ENCODE assay signal across 1 cellular context in the genomic region with DNA sequence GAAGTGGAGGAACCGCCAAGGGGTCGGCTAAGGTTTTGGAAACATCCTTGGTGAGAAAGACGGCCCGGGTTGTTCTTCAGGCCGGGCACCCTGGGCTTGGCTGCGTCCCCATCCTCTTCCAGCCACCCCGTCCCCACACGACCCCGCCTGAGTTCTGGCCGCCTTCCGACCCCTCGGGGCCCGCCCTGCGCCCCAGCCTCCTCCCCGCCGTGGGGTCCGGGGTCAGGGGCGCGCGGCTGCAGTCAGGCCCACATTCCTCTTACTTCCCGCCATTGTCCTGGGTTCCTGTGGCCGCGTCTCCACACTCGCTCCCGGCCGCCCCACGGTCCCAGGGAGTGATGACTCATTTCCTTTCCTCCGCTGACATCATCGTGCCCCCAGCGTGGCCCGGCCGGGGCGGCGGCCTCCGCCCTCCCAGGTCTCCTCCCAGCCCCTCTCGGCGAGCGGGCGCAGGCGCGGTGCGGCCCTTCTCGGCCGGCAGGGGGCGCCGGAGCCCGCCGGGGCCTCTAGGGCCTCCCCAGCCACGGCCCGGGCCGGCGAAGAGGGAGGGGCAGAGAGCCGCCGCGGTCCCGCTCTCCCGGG.
A peak's percentile ranks its signal among the peaks of the same experiment; 100 is the strongest.
TF ChIP-seq lines count a peak whose summit lies in the region.

No MANE protein-coding gene starts in this region.

TF ChIP-seq in HepG2, 621 proteins besides CTCF, POLR2A, EP300 and RAD21 (continued from another document and continues in another):
- TF ChIP-seq, protein P1, sequence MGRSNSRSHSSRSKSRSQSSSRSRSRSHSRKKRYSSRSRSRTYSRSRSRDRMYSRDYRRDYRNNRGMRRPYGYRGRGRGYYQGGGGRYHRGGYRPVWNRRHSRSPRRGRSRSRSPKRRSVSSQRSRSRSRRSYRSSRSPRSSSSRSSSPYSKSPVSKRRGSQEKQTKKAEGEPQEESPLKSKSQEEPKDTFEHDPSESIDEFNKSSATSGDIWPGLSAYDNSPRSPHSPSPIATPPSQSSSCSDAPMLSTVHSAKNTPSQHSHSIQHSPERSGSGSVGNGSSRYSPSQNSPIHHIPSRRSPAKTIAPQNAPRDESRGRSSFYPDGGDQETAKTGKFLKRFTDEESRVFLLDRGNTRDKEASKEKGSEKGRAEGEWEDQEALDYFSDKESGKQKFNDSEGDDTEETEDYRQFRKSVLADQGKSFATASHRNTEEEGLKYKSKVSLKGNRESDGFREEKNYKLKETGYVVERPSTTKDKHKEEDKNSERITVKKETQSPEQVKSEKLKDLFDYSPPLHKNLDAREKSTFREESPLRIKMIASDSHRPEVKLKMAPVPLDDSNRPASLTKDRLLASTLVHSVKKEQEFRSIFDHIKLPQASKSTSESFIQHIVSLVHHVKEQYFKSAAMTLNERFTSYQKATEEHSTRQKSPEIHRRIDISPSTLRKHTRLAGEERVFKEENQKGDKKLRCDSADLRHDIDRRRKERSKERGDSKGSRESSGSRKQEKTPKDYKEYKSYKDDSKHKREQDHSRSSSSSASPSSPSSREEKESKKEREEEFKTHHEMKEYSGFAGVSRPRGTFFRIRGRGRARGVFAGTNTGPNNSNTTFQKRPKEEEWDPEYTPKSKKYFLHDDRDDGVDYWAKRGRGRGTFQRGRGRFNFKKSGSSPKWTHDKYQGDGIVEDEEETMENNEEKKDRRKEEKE (IDR thresholded peaks at IDR 0.05), result no peak
- TF ChIP-seq, protein P2, sequence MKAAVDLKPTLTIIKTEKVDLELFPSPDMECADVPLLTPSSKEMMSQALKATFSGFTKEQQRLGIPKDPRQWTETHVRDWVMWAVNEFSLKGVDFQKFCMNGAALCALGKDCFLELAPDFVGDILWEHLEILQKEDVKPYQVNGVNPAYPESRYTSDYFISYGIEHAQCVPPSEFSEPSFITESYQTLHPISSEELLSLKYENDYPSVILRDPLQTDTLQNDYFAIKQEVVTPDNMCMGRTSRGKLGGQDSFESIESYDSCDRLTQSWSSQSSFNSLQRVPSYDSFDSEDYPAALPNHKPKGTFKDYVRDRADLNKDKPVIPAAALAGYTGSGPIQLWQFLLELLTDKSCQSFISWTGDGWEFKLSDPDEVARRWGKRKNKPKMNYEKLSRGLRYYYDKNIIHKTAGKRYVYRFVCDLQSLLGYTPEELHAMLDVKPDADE (CRISPR knock-in tag; IDR thresholded peaks at IDR 0.05), result no peak
- TF ChIP-seq NRL (CRISPR knock-in tag; IDR thresholded peaks at IDR 0.05; ENCODE audit: borderline replicate concordance) (no peak), LCORL (IDR thresholded peaks at IDR 0.05) (no peak), LCORL (CRISPR knock-in tag; IDR thresholded peaks at IDR 0.05) (no peak; the same call in 1 of the 2 replicates), ZMYM2 (CRISPR knock-in tag; IDR thresholded peaks at IDR 0.05) (no peak), ETV5 (CRISPR knock-in tag; IDR thresholded peaks at IDR 0.05; ENCODE audit: borderline replicate concordance) (peak; percentile 89), REL (CRISPR knock-in tag; conservative IDR thresholded peaks at IDR 0.05) (no peak; the same call in 1 of the 2 replicates), ZNF264 (CRISPR knock-in tag; IDR thresholded peaks at IDR 0.05) (no peak), ZNF788 (CRISPR knock-in tag; IDR thresholded peaks at IDR 0.05; ENCODE audit: borderline replicate concordance) (no peak; the same call in 1 of the 2 replicates), ZNF577 (CRISPR knock-in tag; IDR thresholded peaks at IDR 0.05; ENCODE audit: borderline replicate concordance, low read depth) (no peak), MAFG (CRISPR knock-in tag; IDR thresholded peaks at IDR 0.05) (no peak), SRSF1 (optimal IDR thresholded peaks at IDR 0.05; ENCODE audit: low read depth, low read length) (no peak), DNMT3B (CRISPR knock-in tag; conservative IDR thresholded peaks at IDR 0.05) (no peak), TOE1 (CRISPR knock-in tag; IDR thresholded peaks at IDR 0.05) (no peak), ZMAT3 (CRISPR knock-in tag; conservative IDR thresholded peaks at IDR 0.05) (no peak), SIX1 (CRISPR knock-in tag; IDR thresholded peaks at IDR 0.05; ENCODE audit: borderline replicate concordance) (no peak; the same call in 1 of the 2 replicates), RAD51 (IDR thresholded peaks at IDR 0.05; ENCODE audit: borderline replicate concordance) (no peak), NR2F2 (IDR thresholded peaks at IDR 0.05; ENCODE audit: borderline replicate concordance, low read depth) (no peak), ZNF672 (CRISPR knock-in tag; IDR thresholded peaks at IDR 0.05) (no peak), TBX2 (CRISPR knock-in tag; IDR thresholded peaks at IDR 0.05; ENCODE audit: borderline replicate concordance) (no peak), KLF16 (CRISPR knock-in tag; IDR thresholded peaks at IDR 0.05) (no peak), ZBTB21 (CRISPR knock-in tag; IDR thresholded peaks at IDR 0.05) (peak; percentile 88), ZFYVE20 (CRISPR knock-in tag; IDR thresholded peaks at IDR 0.05; ENCODE audit: borderline replicate concordance, low read depth) (no peak)
- TF ChIP-seq, protein P3, sequence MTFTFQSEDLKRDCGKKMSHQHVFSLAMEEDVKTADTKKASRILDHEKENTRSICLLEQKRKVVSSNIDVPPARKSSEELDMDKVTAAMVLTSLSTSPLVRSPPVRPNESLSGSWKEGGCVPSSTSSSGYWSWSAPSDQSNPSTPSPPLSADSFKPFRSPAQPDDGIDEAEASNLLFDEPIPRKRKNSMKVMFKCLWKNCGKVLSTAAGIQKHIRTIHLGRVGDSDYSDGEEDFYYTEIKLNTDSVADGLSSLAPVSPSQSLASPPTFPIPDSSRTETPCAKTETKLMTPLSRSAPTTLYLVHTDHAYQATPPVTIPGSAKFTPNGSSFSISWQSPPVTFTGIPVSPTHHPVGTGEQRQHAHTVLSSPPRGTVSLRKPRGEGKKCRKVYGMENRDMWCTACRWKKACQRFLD (CRISPR knock-in tag; IDR thresholded peaks at IDR 0.05; ENCODE audit: borderline replicate concordance), result no peak
- TF ChIP-seq, protein P4, sequence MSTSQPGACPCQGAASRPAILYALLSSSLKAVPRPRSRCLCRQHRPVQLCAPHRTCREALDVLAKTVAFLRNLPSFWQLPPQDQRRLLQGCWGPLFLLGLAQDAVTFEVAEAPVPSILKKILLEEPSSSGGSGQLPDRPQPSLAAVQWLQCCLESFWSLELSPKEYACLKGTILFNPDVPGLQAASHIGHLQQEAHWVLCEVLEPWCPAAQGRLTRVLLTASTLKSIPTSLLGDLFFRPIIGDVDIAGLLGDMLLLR (CRISPR knock-in tag; IDR thresholded peaks at IDR 0.05), result no peak
- TF ChIP-seq, protein P5, sequence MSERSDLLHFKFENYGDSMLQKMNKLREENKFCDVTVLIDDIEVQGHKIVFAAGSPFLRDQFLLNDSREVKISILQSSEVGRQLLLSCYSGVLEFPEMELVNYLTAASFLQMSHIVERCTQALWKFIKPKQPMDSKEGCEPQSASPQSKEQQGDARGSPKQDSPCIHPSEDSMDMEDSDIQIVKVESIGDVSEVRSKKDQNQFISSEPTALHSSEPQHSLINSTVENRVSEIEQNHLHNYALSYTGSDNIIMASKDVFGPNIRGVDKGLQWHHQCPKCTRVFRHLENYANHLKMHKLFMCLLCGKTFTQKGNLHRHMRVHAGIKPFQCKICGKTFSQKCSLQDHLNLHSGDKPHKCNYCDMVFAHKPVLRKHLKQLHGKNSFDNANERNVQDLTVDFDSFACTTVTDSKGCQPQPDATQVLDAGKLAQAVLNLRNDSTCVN (CRISPR knock-in tag; IDR thresholded peaks at IDR 0.05; ENCODE audit: borderline replicate concordance), result no peak
- TF ChIP-seq, protein P6, sequence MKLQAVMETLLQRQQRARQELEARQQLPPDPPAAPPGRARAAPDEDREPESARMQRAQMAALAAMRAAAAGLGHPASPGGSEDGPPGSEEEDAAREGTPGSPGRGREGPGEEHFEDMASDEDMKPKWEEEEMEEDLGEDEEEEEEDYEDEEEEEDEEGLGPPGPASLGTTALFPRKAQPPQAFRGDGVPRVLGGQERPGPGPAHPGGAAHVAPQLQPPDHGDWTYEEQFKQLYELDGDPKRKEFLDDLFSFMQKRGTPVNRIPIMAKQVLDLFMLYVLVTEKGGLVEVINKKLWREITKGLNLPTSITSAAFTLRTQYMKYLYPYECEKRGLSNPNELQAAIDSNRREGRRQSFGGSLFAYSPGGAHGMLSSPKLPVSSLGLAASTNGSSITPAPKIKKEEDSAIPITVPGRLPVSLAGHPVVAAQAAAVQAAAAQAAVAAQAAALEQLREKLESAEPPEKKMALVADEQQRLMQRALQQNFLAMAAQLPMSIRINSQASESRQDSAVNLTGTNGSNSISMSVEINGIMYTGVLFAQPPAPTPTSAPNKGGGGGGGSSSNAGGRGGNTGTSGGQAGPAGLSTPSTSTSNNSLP (IDR thresholded peaks at IDR 0.05; ENCODE audit: low read depth, low read length), result no peak
- TF ChIP-seq, protein P7, sequence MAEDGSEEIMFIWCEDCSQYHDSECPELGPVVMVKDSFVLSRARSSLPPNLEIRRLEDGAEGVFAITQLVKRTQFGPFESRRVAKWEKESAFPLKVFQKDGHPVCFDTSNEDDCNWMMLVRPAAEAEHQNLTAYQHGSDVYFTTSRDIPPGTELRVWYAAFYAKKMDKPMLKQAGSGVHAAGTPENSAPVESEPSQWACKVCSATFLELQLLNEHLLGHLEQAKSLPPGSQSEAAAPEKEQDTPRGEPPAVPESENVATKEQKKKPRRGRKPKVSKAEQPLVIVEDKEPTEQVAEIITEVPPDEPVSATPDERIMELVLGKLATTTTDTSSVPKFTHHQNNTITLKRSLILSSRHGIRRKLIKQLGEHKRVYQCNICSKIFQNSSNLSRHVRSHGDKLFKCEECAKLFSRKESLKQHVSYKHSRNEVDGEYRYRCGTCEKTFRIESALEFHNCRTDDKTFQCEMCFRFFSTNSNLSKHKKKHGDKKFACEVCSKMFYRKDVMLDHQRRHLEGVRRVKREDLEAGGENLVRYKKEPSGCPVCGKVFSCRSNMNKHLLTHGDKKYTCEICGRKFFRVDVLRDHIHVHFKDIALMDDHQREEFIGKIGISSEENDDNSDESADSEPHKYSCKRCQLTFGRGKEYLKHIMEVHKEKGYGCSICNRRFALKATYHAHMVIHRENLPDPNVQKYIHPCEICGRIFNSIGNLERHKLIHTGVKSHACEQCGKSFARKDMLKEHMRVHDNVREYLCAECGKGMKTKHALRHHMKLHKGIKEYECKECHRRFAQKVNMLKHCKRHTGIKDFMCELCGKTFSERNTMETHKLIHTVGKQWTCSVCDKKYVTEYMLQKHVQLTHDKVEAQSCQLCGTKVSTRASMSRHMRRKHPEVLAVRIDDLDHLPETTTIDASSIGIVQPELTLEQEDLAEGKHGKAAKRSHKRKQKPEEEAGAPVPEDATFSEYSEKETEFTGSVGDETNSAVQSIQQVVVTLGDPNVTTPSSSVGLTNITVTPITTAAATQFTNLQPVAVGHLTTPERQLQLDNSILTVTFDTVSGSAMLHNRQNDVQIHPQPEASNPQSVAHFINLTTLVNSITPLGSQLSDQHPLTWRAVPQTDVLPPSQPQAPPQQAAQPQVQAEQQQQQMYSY (CRISPR knock-in tag; IDR thresholded peaks at IDR 0.05), result no peak
- TF ChIP-seq, protein P8, sequence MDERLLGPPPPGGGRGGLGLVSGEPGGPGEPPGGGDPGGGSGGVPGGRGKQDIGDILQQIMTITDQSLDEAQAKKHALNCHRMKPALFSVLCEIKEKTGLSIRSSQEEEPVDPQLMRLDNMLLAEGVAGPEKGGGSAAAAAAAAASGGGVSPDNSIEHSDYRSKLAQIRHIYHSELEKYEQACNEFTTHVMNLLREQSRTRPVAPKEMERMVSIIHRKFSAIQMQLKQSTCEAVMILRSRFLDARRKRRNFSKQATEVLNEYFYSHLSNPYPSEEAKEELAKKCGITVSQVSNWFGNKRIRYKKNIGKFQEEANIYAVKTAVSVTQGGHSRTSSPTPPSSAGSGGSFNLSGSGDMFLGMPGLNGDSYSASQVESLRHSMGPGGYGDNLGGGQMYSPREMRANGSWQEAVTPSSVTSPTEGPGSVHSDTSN (CRISPR knock-in tag; IDR thresholded peaks at IDR 0.05), result no peak
- TF ChIP-seq, protein P9, sequence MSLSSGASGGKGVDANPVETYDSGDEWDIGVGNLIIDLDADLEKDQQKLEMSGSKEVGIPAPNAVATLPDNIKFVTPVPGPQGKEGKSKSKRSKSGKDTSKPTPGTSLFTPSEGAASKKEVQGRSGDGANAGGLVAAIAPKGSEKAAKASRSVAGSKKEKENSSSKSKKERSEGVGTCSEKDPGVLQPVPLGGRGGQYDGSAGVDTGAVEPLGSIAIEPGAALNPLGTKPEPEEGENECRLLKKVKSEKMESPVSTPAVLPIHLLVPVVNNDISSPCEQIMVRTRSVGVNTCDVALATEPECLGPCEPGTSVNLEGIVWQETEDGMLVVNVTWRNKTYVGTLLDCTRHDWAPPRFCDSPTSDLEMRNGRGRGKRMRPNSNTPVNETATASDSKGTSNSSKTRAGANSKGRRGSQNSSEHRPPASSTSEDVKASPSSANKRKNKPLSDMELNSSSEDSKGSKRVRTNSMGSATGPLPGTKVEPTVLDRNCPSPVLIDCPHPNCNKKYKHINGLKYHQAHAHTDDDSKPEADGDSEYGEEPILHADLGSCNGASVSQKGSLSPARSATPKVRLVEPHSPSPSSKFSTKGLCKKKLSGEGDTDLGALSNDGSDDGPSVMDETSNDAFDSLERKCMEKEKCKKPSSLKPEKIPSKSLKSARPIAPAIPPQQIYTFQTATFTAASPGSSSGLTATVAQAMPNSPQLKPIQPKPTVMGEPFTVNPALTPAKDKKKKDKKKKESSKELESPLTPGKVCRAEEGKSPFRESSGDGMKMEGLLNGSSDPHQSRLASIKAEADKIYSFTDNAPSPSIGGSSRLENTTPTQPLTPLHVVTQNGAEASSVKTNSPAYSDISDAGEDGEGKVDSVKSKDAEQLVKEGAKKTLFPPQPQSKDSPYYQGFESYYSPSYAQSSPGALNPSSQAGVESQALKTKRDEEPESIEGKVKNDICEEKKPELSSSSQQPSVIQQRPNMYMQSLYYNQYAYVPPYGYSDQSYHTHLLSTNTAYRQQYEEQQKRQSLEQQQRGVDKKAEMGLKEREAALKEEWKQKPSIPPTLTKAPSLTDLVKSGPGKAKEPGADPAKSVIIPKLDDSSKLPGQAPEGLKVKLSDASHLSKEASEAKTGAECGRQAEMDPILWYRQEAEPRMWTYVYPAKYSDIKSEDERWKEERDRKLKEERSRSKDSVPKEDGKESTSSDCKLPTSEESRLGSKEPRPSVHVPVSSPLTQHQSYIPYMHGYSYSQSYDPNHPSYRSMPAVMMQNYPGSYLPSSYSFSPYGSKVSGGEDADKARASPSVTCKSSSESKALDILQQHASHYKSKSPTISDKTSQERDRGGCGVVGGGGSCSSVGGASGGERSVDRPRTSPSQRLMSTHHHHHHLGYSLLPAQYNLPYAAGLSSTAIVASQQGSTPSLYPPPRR (CRISPR knock-in tag; IDR thresholded peaks at IDR 0.05; ENCODE audit: borderline replicate concordance), result no peak
- TF ChIP-seq, protein P10, sequence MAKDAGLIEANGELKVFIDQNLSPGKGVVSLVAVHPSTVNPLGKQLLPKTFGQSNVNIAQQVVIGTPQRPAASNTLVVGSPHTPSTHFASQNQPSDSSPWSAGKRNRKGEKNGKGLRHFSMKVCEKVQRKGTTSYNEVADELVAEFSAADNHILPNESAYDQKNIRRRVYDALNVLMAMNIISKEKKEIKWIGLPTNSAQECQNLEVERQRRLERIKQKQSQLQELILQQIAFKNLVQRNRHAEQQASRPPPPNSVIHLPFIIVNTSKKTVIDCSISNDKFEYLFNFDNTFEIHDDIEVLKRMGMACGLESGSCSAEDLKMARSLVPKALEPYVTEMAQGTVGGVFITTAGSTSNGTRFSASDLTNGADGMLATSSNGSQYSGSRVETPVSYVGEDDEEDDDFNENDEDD (CRISPR knock-in tag; IDR thresholded peaks at IDR 0.05; ENCODE audit: borderline replicate concordance), result peak; percentile 73; the same call in 1 of the 2 replicates
